In the genomic region with DNA sequence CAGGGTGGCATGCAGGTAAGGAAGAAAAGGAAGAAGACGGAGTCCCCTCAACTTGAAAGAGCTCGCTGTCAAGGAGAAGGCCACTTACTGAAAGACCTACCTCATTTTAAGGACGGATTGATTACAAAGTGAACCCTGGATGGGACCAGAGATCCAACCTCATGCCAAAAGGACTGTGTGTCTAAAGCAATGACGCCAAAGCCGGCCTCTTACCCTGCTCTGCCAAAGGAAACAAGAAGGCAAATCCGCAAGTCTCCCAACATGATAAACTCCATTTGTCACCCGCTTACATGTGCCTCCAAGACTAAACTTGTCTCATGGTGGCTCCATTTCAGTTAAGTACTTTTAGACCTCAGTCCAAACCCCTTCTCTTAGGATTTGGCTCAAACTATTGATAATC, we compare ENCODE assay signal across 20 cellular contexts.
"Had no signal": no experiment of that assay in that cellular context is flagged by ENCODE, and none has a peak within 500 bp of the region (broad histone marks: within the 10 kb centered on the region; RNA-seq: fewer than 3 reads in every experiment).

No MANE protein-coding gene starts in this region.

- H3K9me3 Mint-ChIP-seq: activated naive CD4-positive, alpha-beta T cell treated with anti-CD3 and anti-CD28 coated beads, Interleukin-2, amount 50 U/mL, for 72 hours; activated T-cell treated with anti-CD3 and anti-CD28 coated beads, Interleukin-2, amount 50 U/mL, for 72 hours; endodermal cell; neural progenitor cell; stimulated activated naive B cell treated with anti-CD40 and anti-IgM and Interleukin-4, amounts not matched to agents 10 μg/mL and 1 μg/mL and 100 μg/mL, for 72 hours; T-helper 1 cell treated with Interleukin-12 subunit alpha and Interleukin-12 subunit beta and Interleukin-4 antibody, amounts not matched to agents 30 μg/mL and 1 μg/mL, for 36 hours had no signal

- ATAC-seq: activated naive CD4-positive, alpha-beta T cell treated with anti-CD3 and anti-CD28 coated beads, Interleukin-2, amount 50 U/mL, for 72 hours; activated T-cell treated with anti-CD3 and anti-CD28 coated beads, Interleukin-2, amount 50 U/mL, for 72 hours; left colon; lower lobe of right lung; naive thymus-derived CD4-positive, alpha-beta T cell; stimulated activated naive B cell treated with anti-CD40 and anti-IgM and Interleukin-4, amounts not matched to agents 10 μg/mL and 1 μg/mL and 100 μg/mL, for 72 hours; upper lobe of right lung had no signal

- H3K27me3 Mint-ChIP-seq: naive thymus-derived CD4-positive, alpha-beta T cell; stimulated activated naive B cell treated with anti-CD40 and anti-IgM and Interleukin-4, amounts not matched to agents 10 μg/mL and 1 μg/mL and 100 μg/mL, for 72 hours had no signal

- H3K9me3 ChIP-seq: heart right ventricle, lower lobe of right lung, sigmoid colon, thoracic aorta, upper lobe of right lung had no signal

- DNase-seq: activated CD8-positive, alpha-beta memory T cell treated with anti-CD3 and anti-CD28 coated beads, Interleukin-2, amount 50 U/mL, for 48 hours; activated effector memory CD4-positive, alpha-beta T cell treated with Interleukin-2 at 50 U/mL for 16 hours; activated T-cell treated with anti-CD3 and anti-CD28 coated beads, Interleukin-2, amount 50 U/mL, for 72 hours; amniotic stem cell; cortex of kidney; endodermal cell; islet precursor cell; left colon; lower lobe of right lung; naive thymus-derived CD4-positive, alpha-beta T cell; posterior cingulate gyrus; sigmoid colon; stimulated activated CD4-positive, alpha-beta T cell treated with anti-CD3 and anti-CD28 coated beads, Interleukin-15, amount 100 ng/mL, for 24 hours; stimulated activated naive B cell treated with anti-CD40 and anti-IgM and Interleukin-4, amounts not matched to agents 10 μg/mL and 1 μg/mL and 100 μg/mL, for 72 hours; upper lobe of right lung had no signal

- H3K4me3 Mint-ChIP-seq: activated T-cell treated with anti-CD3 and anti-CD28 coated beads, Interleukin-2, amount 50 U/mL, for 72 hours; endodermal cell; naive thymus-derived CD4-positive, alpha-beta T cell; neural progenitor cell; stimulated activated naive B cell treated with anti-CD40 and anti-IgM and Interleukin-4, amounts not matched to agents 10 μg/mL and 1 μg/mL and 100 μg/mL, for 72 hours; T-helper 1 cell treated with Interleukin-12 subunit alpha and Interleukin-12 subunit beta and Interleukin-4 antibody, amounts not matched to agents 30 μg/mL and 1 μg/mL, for 36 hours had no signal

- H3K27ac Mint-ChIP-seq: activated naive CD4-positive, alpha-beta T cell treated with anti-CD3 and anti-CD28 coated beads, Interleukin-2, amount 50 U/mL, for 72 hours; activated T-cell treated with anti-CD3 and anti-CD28 coated beads, Interleukin-2, amount 50 U/mL, for 72 hours; endodermal cell; neural progenitor cell; T-helper 1 cell treated with Interleukin-12 subunit alpha and Interleukin-12 subunit beta and Interleukin-4 antibody, amounts not matched to agents 30 μg/mL and 1 μg/mL, for 36 hours had no signal
